ENCODE assay signal across 1 cellular context in the genomic region with DNA sequence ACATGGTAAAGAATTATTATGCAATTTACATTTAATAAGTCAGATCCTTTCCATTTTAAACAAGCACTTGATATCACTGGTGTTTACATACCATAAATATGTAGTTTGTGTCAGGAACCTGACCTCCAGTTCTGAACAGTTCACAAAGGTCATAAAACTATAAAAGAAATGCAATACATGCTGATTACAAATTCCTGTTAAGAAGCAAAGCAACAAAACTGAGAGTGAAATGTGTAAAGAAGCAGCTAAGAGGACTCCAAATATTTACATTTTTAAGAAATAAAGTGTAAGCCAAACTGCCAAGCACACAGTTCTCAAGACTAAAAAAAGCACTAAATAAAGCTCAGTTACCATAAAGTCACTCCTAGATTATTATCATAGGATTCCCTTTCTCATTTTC.
TF ChIP-seq lines count a peak whose summit lies in the region.

No MANE protein-coding gene starts in this region.

TF ChIP-seq in A549, 52 proteins besides CTCF, POLR2A, EP300 and RAD21:
- TF ChIP-seq KDM5A (IDR thresholded peaks at IDR 0.05): no peak
- no peak for TF ChIP-seq HDAC2 (IDR thresholded peaks at IDR 0.05)
- TF ChIP-seq, protein P1, sequence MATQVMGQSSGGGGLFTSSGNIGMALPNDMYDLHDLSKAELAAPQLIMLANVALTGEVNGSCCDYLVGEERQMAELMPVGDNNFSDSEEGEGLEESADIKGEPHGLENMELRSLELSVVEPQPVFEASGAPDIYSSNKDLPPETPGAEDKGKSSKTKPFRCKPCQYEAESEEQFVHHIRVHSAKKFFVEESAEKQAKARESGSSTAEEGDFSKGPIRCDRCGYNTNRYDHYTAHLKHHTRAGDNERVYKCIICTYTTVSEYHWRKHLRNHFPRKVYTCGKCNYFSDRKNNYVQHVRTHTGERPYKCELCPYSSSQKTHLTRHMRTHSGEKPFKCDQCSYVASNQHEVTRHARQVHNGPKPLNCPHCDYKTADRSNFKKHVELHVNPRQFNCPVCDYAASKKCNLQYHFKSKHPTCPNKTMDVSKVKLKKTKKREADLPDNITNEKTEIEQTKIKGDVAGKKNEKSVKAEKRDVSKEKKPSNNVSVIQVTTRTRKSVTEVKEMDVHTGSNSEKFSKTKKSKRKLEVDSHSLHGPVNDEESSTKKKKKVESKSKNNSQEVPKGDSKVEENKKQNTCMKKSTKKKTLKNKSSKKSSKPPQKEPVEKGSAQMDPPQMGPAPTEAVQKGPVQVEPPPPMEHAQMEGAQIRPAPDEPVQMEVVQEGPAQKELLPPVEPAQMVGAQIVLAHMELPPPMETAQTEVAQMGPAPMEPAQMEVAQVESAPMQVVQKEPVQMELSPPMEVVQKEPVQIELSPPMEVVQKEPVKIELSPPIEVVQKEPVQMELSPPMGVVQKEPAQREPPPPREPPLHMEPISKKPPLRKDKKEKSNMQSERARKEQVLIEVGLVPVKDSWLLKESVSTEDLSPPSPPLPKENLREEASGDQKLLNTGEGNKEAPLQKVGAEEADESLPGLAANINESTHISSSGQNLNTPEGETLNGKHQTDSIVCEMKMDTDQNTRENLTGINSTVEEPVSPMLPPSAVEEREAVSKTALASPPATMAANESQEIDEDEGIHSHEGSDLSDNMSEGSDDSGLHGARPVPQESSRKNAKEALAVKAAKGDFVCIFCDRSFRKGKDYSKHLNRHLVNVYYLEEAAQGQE (IDR thresholded peaks at IDR 0.05): no peak
- TF ChIP-seq NPAS2 (CRISPR knock-in tag; IDR thresholded peaks at IDR 0.05; ENCODE audit: borderline replicate concordance): no peak
- TF ChIP-seq RARB (CRISPR knock-in tag; IDR thresholded peaks at IDR 0.05): no peak
- no peak for TF ChIP-seq CBX8 (IDR thresholded peaks at IDR 0.05)
